ENCODE assay signal across 8 cellular contexts in the genomic region with DNA sequence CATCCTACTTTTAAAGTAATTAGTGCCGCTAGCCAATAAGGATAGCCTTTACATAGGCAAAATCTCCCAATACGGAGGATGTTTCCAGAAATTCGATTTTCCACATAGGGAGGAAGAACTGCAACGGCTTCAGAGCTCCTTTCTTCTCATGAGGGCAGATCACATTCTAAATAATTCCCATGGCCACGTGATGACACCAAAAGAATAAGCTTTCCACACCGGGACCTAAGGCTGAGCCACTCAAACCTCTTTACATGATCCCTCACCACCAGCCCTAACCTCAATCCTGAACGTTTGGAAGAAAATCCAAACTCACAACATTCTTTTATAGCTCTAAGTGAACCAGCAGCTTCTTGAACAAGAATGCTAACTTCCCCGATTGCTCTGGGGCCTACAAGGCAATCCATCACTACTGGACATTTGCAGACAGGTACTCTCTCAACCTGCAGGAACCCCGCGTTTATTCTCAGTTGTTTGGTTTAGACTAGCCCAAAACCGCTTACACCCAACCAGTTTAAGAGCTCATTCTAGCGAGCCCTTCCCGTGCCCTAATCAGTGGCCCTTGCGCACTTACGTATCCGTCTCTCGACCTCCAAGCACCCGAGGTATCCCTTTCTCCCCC. TPM values are rescaled to one million over a fixed set of nuclear protein-coding genes. Genes with fewer than 3 reads are reported as not detected.
DNase-seq lines count a peak whose midpoint lies in the region; ATAC-seq and TF ChIP-seq lines count a peak whose summit lies in the region.

No MANE protein-coding gene starts in this region.

- no peak for TF ChIP-seq CTCF in choroid plexus epithelial cell (conservative IDR thresholded peaks at IDR 0.05; ENCODE audit: low read depth, low read length)

- H3K4me1 ChIP-seq in mucosa of rectum (ENCODE audit: control insufficient read depth in 2 of 2, insufficient read depth in 2 of 2, low read length in 2 of 2), result peaks cover 7 to 9% of the 10 kb centered on the region in 2 donors

- no peak for ATAC-seq in activated T-cell treated with anti-CD3 and anti-CD28 coated beads, Interleukin-2, amount 50 U/mL, for 4 hours

- peak overlapping the region; percentile 69 to 92 for H3K27ac ChIP-seq in mucosa of rectum (ENCODE audit: low read depth in 2 of 2, low read length in 2 of 2)

- H3K9me3 ChIP-seq in mucosa of rectum (ENCODE audit: control insufficient read depth in 2 of 2, low read length in 2 of 2), result no peaks in the 10 kb centered on the region

- H3K9ac ChIP-seq in mucosa of rectum (ENCODE audit: low read depth in 1 of 2, low read length in 2 of 2), result peak overlapping the region; percentile 76 to 79

- peaks cover 12% of the 10 kb centered on the region for H3K36me3 Mint-ChIP-seq in activated T-cell treated with anti-CD3 and anti-CD28 coated beads, Interleukin-2, amount 50 U/mL, for 4 hours (ENCODE audit: insufficient read depth)

- no peaks in the 10 kb centered on the region for H3K27me3 ChIP-seq in mucosa of rectum (ENCODE audit: control insufficient read depth in 2 of 2, insufficient read depth in 2 of 2, low read length in 2 of 2)

- H3K27me3 Mint-ChIP-seq in activated T-cell treated with anti-CD3 and anti-CD28 coated beads, Interleukin-2, amount 50 U/mL, for 4 hours (ENCODE audit: low read depth), result no peaks in the 10 kb centered on the region

- H3K4me1 Mint-ChIP-seq in activated T-cell treated with anti-CD3 and anti-CD28 coated beads, Interleukin-2, amount 50 U/mL, for 4 hours (ENCODE audit: low read depth), result peaks cover 33% of the 10 kb centered on the region

- H3K4me3 ChIP-seq in choroid plexus epithelial cell (ENCODE audit: low read depth, low read length) (peak overlapping the region; percentile 84), mucosa of rectum (ENCODE audit: low read length in 2 of 2) (peak overlapping the region; percentile 89 to 94)

- DNase-seq in activated T-cell treated with anti-CD3 and anti-CD28 coated beads, Interleukin-2, amount 50 U/mL, for 4 hours, result no peak
- DNase-seq in activated T-cell treated with anti-CD3 and anti-CD28 coated beads, Interleukin-2, amount 50 U/mL, for 48 hours, result no peak
- DNase-seq in NCI-H82 (lab: John Stamatoyannopoulos, UW) (peak; percentile 66), choroid plexus epithelial cell (ENCODE audit: low read depth) (peak; percentile 45), dermis blood vessel endothelial cell (no peak), T-helper 9 cell (no peak), GDM1 (lab: John Stamatoyannopoulos, UW) (no peak)

- H3K4me3 Mint-ChIP-seq in activated T-cell treated with anti-CD3 and anti-CD28 coated beads, Interleukin-2, amount 50 U/mL, for 4 hours, result peak overlapping the region; percentile 94

- no peaks in the 10 kb centered on the region for H3K36me3 ChIP-seq in mucosa of rectum (ENCODE audit: control insufficient read depth in 2 of 2, insufficient read depth in 2 of 2, low read length in 2 of 2)

- no peaks in the 10 kb centered on the region for H3K9me3 Mint-ChIP-seq in activated T-cell treated with anti-CD3 and anti-CD28 coated beads, Interleukin-2, amount 50 U/mL, for 4 hours

RNA-seq across cellular contexts. Expression of a gene that starts 0.9 kb away (rescaled TPM):
- 1 to 10 TPM; 5.0 to 5.5 (median 5.3) TPM for total RNA-seq in activated T-cell treated with anti-CD3 and anti-CD28 coated beads, Interleukin-2, amount 50 U/mL, for 4 hours
- total RNA-seq in dermis blood vessel endothelial cell, result 12.0 and 13.4 TPM in 2 replicates

RNA-seq across cellular contexts. Expression of a gene that starts 58.2 kb away (rescaled TPM):
- 10 to 100 TPM; 47.2 to 52.7 (median 51.9) TPM for total RNA-seq in activated T-cell treated with anti-CD3 and anti-CD28 coated beads, Interleukin-2, amount 50 U/mL, for 4 hours
- 42.7 and 78.3 TPM in 2 replicates for total RNA-seq in dermis blood vessel endothelial cell

Comparison
In these comparisons a context has a peak if more than half of its experiments do, and no peak if none do; other contexts are left out.
1. DNase-seq: peak in NCI-H82 (single experiment) and choroid plexus epithelial cell (single experiment); none in activated T-cell treated with anti-CD3 and anti-CD28 coated beads, Interleukin-2, amount 50 U/mL, for 4 hours (single experiment), activated T-cell treated with anti-CD3 and anti-CD28 coated beads, Interleukin-2, amount 50 U/mL, for 48 hours (0 of 2), dermis blood vessel endothelial cell (single experiment), T-helper 9 cell (single experiment) and GDM1 (single experiment).